ENCODE assay signal across 19 cellular contexts in genomic region chr3:116569611-116570010, GRCh38.
"Had no signal": no experiment of that assay in that cellular context is flagged by ENCODE, and none has a peak within 500 bp of the region (broad histone marks: within the 10 kb centered on the region; RNA-seq: fewer than 3 reads in every experiment).

No MANE protein-coding gene starts in this region.

- H3K27ac Mint-ChIP-seq: dendritic cell treated with granulocyte-macrophage colony-stimulating factor and Interleukin-4, amounts not matched to agents 40 ng/mL and 50 ng/mL, for 4 days; naive thymus-derived CD8-positive, alpha-beta T cell had no signal

- H3K4me3 ChIP-seq: esophagus squamous epithelium, mucosa of descending colon, sigmoid colon, skin epidermis, stomach, thoracic aorta, transverse colon had no signal

- FAIRE-seq: colon, islet of Langerhans had no signal

- H3K36me3 Mint-ChIP-seq: naive thymus-derived CD8-positive, alpha-beta T cell had no signal

- H3K27ac ChIP-seq: esophagus squamous epithelium, neutrophil, sigmoid colon, skin epidermis, stomach, thoracic aorta, transverse colon had no signal

- ATAC-seq: mucosa of descending colon; naive thymus-derived CD8-positive, alpha-beta T cell had no signal

- H3K27me3 ChIP-seq: esophagus squamous epithelium, neutrophil, sigmoid colon, stomach, transverse colon had no signal

- H3K9me3 ChIP-seq: esophagus squamous epithelium, mucosa of descending colon, neutrophil, thoracic aorta, transverse colon had no signal

- H3K4me1 ChIP-seq: esophagus squamous epithelium, sigmoid colon, stomach, transverse colon had no signal

- DNase-seq: esophagus squamous epithelium; foreskin melanocyte; head of caudate nucleus; hypothalamus; kidney glomerular epithelial cell; mucosa of descending colon; naive thymus-derived CD8-positive, alpha-beta T cell; sigmoid colon; stimulated activated CD4-positive, alpha-beta T cell treated with anti-CD3 and anti-CD28 coated beads, Interleukin-12 subunit alpha, Interleukin-12 subunit beta, amount 100 ng/mL, for 4 hours; stimulated activated naive CD4-positive, alpha-beta T cell; stomach; substantia nigra; transverse colon had no signal

- H3K4me1 Mint-ChIP-seq: naive thymus-derived CD8-positive, alpha-beta T cell had no signal

- H3K27me3 Mint-ChIP-seq: dendritic cell treated with granulocyte-macrophage colony-stimulating factor and Interleukin-4, amounts not matched to agents 40 ng/mL and 50 ng/mL, for 4 days had no signal

- H3K4me3 Mint-ChIP-seq: dendritic cell treated with granulocyte-macrophage colony-stimulating factor and Interleukin-4, amounts not matched to agents 40 ng/mL and 50 ng/mL, for 4 days; naive thymus-derived CD8-positive, alpha-beta T cell had no signal

- H3K36me3 ChIP-seq: esophagus squamous epithelium, neutrophil, sigmoid colon, stomach, thoracic aorta, transverse colon had no signal
